Comparison of ENCODE assay signal across 8 cellular contexts in genomic region chr1:85580046-85580411, GRCh38. TPM values are rescaled to one million over a fixed set of nuclear protein-coding genes. Genes with fewer than 3 reads are reported as not detected.
A peak's percentile ranks its signal among the peaks of the same experiment; 100 is the strongest.
DNase-seq lines count a peak whose midpoint lies in the region; ATAC-seq lines count a peak whose summit lies in the region.

No MANE protein-coding gene starts in this region.

- no peak for ATAC-seq in activated T-helper 17 cell treated with anti-CD3 and anti-CD28 coated beads, Interleukin-2, amount 50 U/mL, for 72 hours (replicated peaks)
- ATAC-seq in stimulated activated naive CD8-positive, alpha-beta T cell treated with anti-CD3 and anti-CD28 coated beads, Interleukin-15, amount 100 ng/mL, for 72 hours = no peak
- ATAC-seq in GM21447 (IDR thresholded peaks at IDR 0.05; ENCODE audit: unreplicated experiment) = no peak
- ATAC-seq in HG03460 (IDR thresholded peaks at IDR 0.05; ENCODE audit: unreplicated experiment) = no peak

- H3K27me3 Mint-ChIP-seq in T-helper 2 cell treated with Interferon-gamma antibody and Interleukin-4, amounts not matched to agents 5 μg/mL and 100 μg/mL, for 36 hours (ENCODE audit: low read depth) = peaks cover 73% of the 10 kb centered on the region
- peaks cover 63% of the 10 kb centered on the region for H3K27me3 Mint-ChIP-seq in activated T-helper 17 cell treated with anti-CD3 and anti-CD28 coated beads, Interleukin-2, amount 50 U/mL, for 72 hours
- H3K27me3 Mint-ChIP-seq in stimulated activated naive CD8-positive, alpha-beta T cell treated with anti-CD3 and anti-CD28 coated beads, Interleukin-15, amount 100 ng/mL, for 72 hours = peaks cover 83% of the 10 kb centered on the region

- no peak for DNase-seq in T-helper 2 cell treated with Interferon-gamma antibody and Interleukin-4, amounts not matched to agents 5 μg/mL and 100 μg/mL, for 36 hours (ENCODE audit: low spot score)
- DNase-seq in T-helper 2 cell (no peak), ureter (ENCODE audit: low spot score) (no peak)
- DNase-seq in stimulated activated naive CD8-positive, alpha-beta T cell treated with anti-CD3 and anti-CD28 coated beads, Interleukin-15, amount 100 ng/mL, for 72 hours = no peak

- no peaks in the 10 kb centered on the region for H3K9me3 Mint-ChIP-seq in T-helper 2 cell treated with Interferon-gamma antibody and Interleukin-4, amounts not matched to agents 5 μg/mL and 100 μg/mL, for 36 hours
- no peaks in the 10 kb centered on the region for H3K9me3 Mint-ChIP-seq in activated T-helper 17 cell treated with anti-CD3 and anti-CD28 coated beads, Interleukin-2, amount 50 U/mL, for 72 hours
- H3K9me3 Mint-ChIP-seq in stimulated activated naive CD8-positive, alpha-beta T cell treated with anti-CD3 and anti-CD28 coated beads, Interleukin-15, amount 100 ng/mL, for 72 hours = no peaks in the 10 kb centered on the region

- H3K4me1 Mint-ChIP-seq in T-helper 2 cell treated with Interferon-gamma antibody and Interleukin-4, amounts not matched to agents 5 μg/mL and 100 μg/mL, for 36 hours (ENCODE audit: low read depth) = peaks cover 14% of the 10 kb centered on the region
- peaks cover 7% of the 10 kb centered on the region for H3K4me1 Mint-ChIP-seq in activated T-helper 17 cell treated with anti-CD3 and anti-CD28 coated beads, Interleukin-2, amount 50 U/mL, for 72 hours
- H3K4me1 Mint-ChIP-seq in stimulated activated naive CD8-positive, alpha-beta T cell treated with anti-CD3 and anti-CD28 coated beads, Interleukin-15, amount 100 ng/mL, for 72 hours = peaks cover 34% of the 10 kb centered on the region

- no peak overlapping the region for H3K27ac Mint-ChIP-seq in T-helper 2 cell treated with Interferon-gamma antibody and Interleukin-4, amounts not matched to agents 5 μg/mL and 100 μg/mL, for 36 hours
- H3K27ac Mint-ChIP-seq in activated T-helper 17 cell treated with anti-CD3 and anti-CD28 coated beads, Interleukin-2, amount 50 U/mL, for 72 hours = no peak overlapping the region
- no peak overlapping the region for H3K27ac Mint-ChIP-seq in stimulated activated naive CD8-positive, alpha-beta T cell treated with anti-CD3 and anti-CD28 coated beads, Interleukin-15, amount 100 ng/mL, for 72 hours

- peak overlapping the region; percentile 52 for H3K4me3 Mint-ChIP-seq in T-helper 2 cell treated with Interferon-gamma antibody and Interleukin-4, amounts not matched to agents 5 μg/mL and 100 μg/mL, for 36 hours
- H3K4me3 Mint-ChIP-seq in activated T-helper 17 cell treated with anti-CD3 and anti-CD28 coated beads, Interleukin-2, amount 50 U/mL, for 72 hours = peak overlapping the region; percentile 72
- peak overlapping the region; percentile 85 to 96 for H3K4me3 Mint-ChIP-seq in stimulated activated naive CD8-positive, alpha-beta T cell treated with anti-CD3 and anti-CD28 coated beads, Interleukin-15, amount 100 ng/mL, for 72 hours

- peak overlapping the region; percentile 53 for H3K4me3 ChIP-seq in iPS-11a (ENCODE audit: low read depth, low read length)

- no peaks in the 10 kb centered on the region for H3K36me3 Mint-ChIP-seq in T-helper 2 cell treated with Interferon-gamma antibody and Interleukin-4, amounts not matched to agents 5 μg/mL and 100 μg/mL, for 36 hours (ENCODE audit: low read depth)
- peaks cover 5% of the 10 kb centered on the region for H3K36me3 Mint-ChIP-seq in activated T-helper 17 cell treated with anti-CD3 and anti-CD28 coated beads, Interleukin-2, amount 50 U/mL, for 72 hours (ENCODE audit: low read depth)

RNA-seq across cellular contexts. Expression of gene CCN1, which starts 0.5 kb away (rescaled TPM):
- not detected for total RNA-seq in activated T-helper 17 cell treated with anti-CD3 and anti-CD28 coated beads, Interleukin-2, amount 50 U/mL, for 72 hours
- total RNA-seq in ureter = 25.5 TPM

Comparison
In these comparisons a context has a peak if more than half of its experiments do, and no peak if none do; other contexts are left out.
1. RNA of gene CCN1, which starts 0.5 kb away (total RNA-seq): 25.5 TPM in ureter (single experiment); not detected in activated T-helper 17 cell treated with anti-CD3 and anti-CD28 coated beads, Interleukin-2, amount 50 U/mL, for 72 hours; every median in the first group is over 10 times any median in the second.
2. Peak in every context shown above with its lines, with median percentiles within 50 percentile points of each other: H3K4me3 Mint-ChIP-seq.